17 cellular contexts compared by ENCODE assay signal in the genomic region with DNA sequence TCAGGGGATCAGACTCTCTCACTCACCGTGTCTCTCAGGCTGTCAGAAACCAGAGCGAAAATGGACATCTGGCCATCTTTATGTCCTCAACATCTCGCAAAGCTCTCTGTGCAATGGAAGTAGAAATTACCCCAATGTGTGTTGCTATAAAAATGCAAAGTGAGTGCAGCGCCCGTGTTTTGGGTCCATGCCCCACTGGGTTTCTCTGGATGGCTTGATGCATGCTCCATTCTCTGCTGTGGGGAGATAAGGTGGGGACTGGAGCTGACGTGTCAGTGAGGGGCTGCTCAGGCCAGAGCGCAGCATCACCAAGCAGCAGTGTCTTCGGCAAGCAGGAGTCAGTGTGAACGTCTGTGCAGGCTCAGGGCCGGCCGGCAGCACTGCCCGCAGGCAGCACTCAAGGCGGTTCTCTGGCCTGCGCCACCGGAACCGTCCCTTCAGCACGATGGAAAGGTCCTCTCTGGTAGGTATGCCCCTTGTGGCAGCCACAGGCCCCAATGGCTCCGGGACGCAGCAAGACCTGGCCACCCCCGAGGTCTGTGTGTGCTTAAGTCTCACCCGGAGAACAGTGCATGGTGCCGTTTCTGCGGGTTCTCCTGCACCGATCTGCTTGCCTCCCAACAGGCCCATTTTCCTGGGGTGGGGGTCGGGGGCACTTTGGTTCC. TPM values are rescaled to one million over a fixed set of nuclear protein-coding genes. Genes with fewer than 3 reads are reported as not detected.
A peak's percentile ranks its signal among the peaks of the same experiment; 100 is the strongest.
DNase-seq lines count a peak whose midpoint lies in the region; ATAC-seq and TF ChIP-seq lines count a peak whose summit lies in the region.
"Had no signal": no experiment of that assay in that cellular context is flagged by ENCODE, and none has a peak within 500 bp of the region (broad histone marks: within the 10 kb centered on the region; RNA-seq: fewer than 3 reads in every experiment).

No MANE protein-coding gene starts in this region.

- POLR2A ChIA-PET in CD8-positive, alpha-beta T cell (lab: Charles Lee) = no interaction called here
- POLR2A ChIA-PET in naive thymus-derived CD4-positive, alpha-beta T cell (lab: Charles Lee) = no interaction called here

- peak overlapping the region; percentile 22 for H3K27ac Mint-ChIP-seq in CD8-positive, alpha-beta T cell
- H3K27ac Mint-ChIP-seq in endothelial cell (ENCODE audit: unreplicated experiment) = peak overlapping the region; percentile 22
- H3K27ac Mint-ChIP-seq in naive thymus-derived CD4-positive, alpha-beta T cell = peak overlapping the region in 7 of 9 donors; percentile 21 to 58 (median 30)
- H3K27ac Mint-ChIP-seq: activated CD4-positive, alpha-beta T cell treated with anti-CD3 and anti-CD28 coated beads, Interleukin-2, amount 10 ng/mL, durations not matched to agents 24 days and 14 days had no signal

- H3K36me3 ChIP-seq in CD8-positive, alpha-beta T cell (ENCODE audit: insufficient read depth, low read length) = peaks cover 16% of the 10 kb centered on the region
- no peaks in the 10 kb centered on the region; the same call in 1 of the 2 replicates for H3K36me3 ChIP-seq in H7 (replicated peaks; ENCODE audit: control insufficient read depth, insufficient read depth, low read length)
- H3K36me3 ChIP-seq in naive thymus-derived CD4-positive, alpha-beta T cell (ENCODE audit: control insufficient read depth in 2 of 3, insufficient read depth in 3 of 3, low read length in 3 of 3) = peaks cover 0 to 36% (median 0%) of the 10 kb centered on the region in 3 experiments

- no peak overlapping the region for H3K4me3 Mint-ChIP-seq in CD8-positive, alpha-beta T cell
- no peak overlapping the region for H3K4me3 Mint-ChIP-seq in endothelial cell (ENCODE audit: unreplicated experiment)
- peak overlapping the region in 5 of 10 donors; percentile 17 to 90 (median 27) for H3K4me3 Mint-ChIP-seq in naive thymus-derived CD4-positive, alpha-beta T cell
- H3K4me3 Mint-ChIP-seq: activated CD4-positive, alpha-beta T cell treated with anti-CD3 and anti-CD28 coated beads, Interleukin-2, amount 10 ng/mL, durations not matched to agents 24 days and 14 days had no signal

- peaks cover 7% of the 10 kb centered on the region for H3K27me3 Mint-ChIP-seq in CD8-positive, alpha-beta T cell (ENCODE audit: low read depth)
- peaks cover 21% of the 10 kb centered on the region for H3K27me3 Mint-ChIP-seq in endothelial cell (ENCODE audit: unreplicated experiment)
- peaks cover 2 to 29% (median 5%) of the 10 kb centered on the region in 5 donors for H3K27me3 Mint-ChIP-seq in naive thymus-derived CD4-positive, alpha-beta T cell

- H3K36me3 Mint-ChIP-seq in CD8-positive, alpha-beta T cell = peaks cover 49% of the 10 kb centered on the region
- peaks cover 37% of the 10 kb centered on the region for H3K36me3 Mint-ChIP-seq in endothelial cell (ENCODE audit: low read depth, unreplicated experiment)
- H3K36me3 Mint-ChIP-seq in naive thymus-derived CD4-positive, alpha-beta T cell = peaks cover 0 to 30% (median 5%) of the 10 kb centered on the region in 5 donors

- no peak overlapping the region for H3K27ac ChIP-seq in CD8-positive, alpha-beta T cell (ENCODE audit: low read depth, low read length)
- H3K27ac ChIP-seq in naive thymus-derived CD4-positive, alpha-beta T cell (ENCODE audit: low read depth, low read length) = no peak overlapping the region
- H3K27ac ChIP-seq: sigmoid colon, tibial artery had no signal

- no peak for DNase-seq in CD8-positive, alpha-beta T cell
- DNase-seq in H7 (peak; percentile 87), endothelial cell (ENCODE audit: low spot score) (no peak), 8988T (no peak), NCI-H1092 treated with DMSO at 0.1 percent for 48 hours (lab: John Stamatoyannopoulos, UW) (no peak)
- no peak for DNase-seq in naive thymus-derived CD4-positive, alpha-beta T cell
- DNase-seq in stimulated activated CD4-positive, alpha-beta T cell treated with anti-CD3 and anti-CD28 coated beads, Interleukin-4, amount 100 ng/mL, for 1 hour = no peak
- DNase-seq: activated CD4-positive, alpha-beta T cell treated with anti-CD3 and anti-CD28 coated beads, Interleukin-2, amount 10 ng/mL, durations not matched to agents 24 days and 14 days; CD4-positive, CD25-positive, alpha-beta regulatory T cell; DMS79 treated with DMSO at 0.1 percent for 48 hours; effector memory CD8-positive, alpha-beta T cell; NCI-H146; sigmoid colon; stimulated activated naive CD8-positive, alpha-beta T cell treated with anti-CD3 and anti-CD28 coated beads, Interleukin-15, Interleukin-2, amounts not matched to agents 100 U/mL and 50 U/mL, for 24 hours; tibial artery had no signal

- H3K9me3 Mint-ChIP-seq in CD8-positive, alpha-beta T cell = no peaks in the 10 kb centered on the region
- H3K9me3 Mint-ChIP-seq in endothelial cell (ENCODE audit: unreplicated experiment) = no peaks in the 10 kb centered on the region
- peaks cover 0 to 2% (median 0%) of the 10 kb centered on the region in 11 donors for H3K9me3 Mint-ChIP-seq in naive thymus-derived CD4-positive, alpha-beta T cell
- H3K9me3 Mint-ChIP-seq: activated CD4-positive, alpha-beta T cell treated with anti-CD3 and anti-CD28 coated beads, Interleukin-2, amount 10 ng/mL, durations not matched to agents 24 days and 14 days; CD4-positive, CD25-positive, alpha-beta regulatory T cell; effector memory CD8-positive, alpha-beta T cell had no signal

- no peak overlapping the region for H3K4me3 ChIP-seq in CD8-positive, alpha-beta T cell (ENCODE audit: low read depth, low read length)
- no peak overlapping the region for H3K4me3 ChIP-seq in H7 (ENCODE audit: insufficient read depth, low read depth, low read length)
- H3K4me3 ChIP-seq in naive thymus-derived CD4-positive, alpha-beta T cell (ENCODE audit: low read length) = no peak overlapping the region
- H3K4me3 ChIP-seq: sigmoid colon, tibial artery had no signal

- peaks cover 19% of the 10 kb centered on the region for H3K4me1 ChIP-seq in CD8-positive, alpha-beta T cell (ENCODE audit: insufficient read depth, low read length)
- H3K4me1 ChIP-seq in naive thymus-derived CD4-positive, alpha-beta T cell (ENCODE audit: control insufficient read depth in 2 of 2, insufficient read depth in 2 of 2, low read length in 2 of 2) = peaks cover 12 to 19% of the 10 kb centered on the region in 2 donors

- peaks cover 12% of the 10 kb centered on the region for H3K4me1 Mint-ChIP-seq in CD8-positive, alpha-beta T cell (ENCODE audit: low read depth)
- H3K4me1 Mint-ChIP-seq in endothelial cell (ENCODE audit: unreplicated experiment) = peaks cover 6% of the 10 kb centered on the region
- peaks cover 6 to 14% (median 9%) of the 10 kb centered on the region in 7 donors for H3K4me1 Mint-ChIP-seq in naive thymus-derived CD4-positive, alpha-beta T cell

- no peak for TF ChIP-seq CTCF in CD8-positive, alpha-beta T cell (IDR thresholded peaks at IDR 0.05)
- no peak for TF ChIP-seq CTCF in endothelial cell (IDR thresholded peaks at IDR 0.05; ENCODE audit: unreplicated experiment)

- CTCF ChIA-PET in CD8-positive, alpha-beta T cell (lab: Charles Lee) = interaction anchor here (0.6 to 2.5 kb wide), 3 partner anchors 11 to 69 kb away, joined by 3 to 13 read pairs (median 12); no protein-coding TSS in a partner anchor
- CTCF ChIA-PET in naive thymus-derived CD4-positive, alpha-beta T cell (lab: Charles Lee) = no interaction called here

- no peak for ATAC-seq in CD8-positive, alpha-beta T cell
- no peak for ATAC-seq in naive thymus-derived CD4-positive, alpha-beta T cell
- no peak for ATAC-seq in HG03175 (IDR thresholded peaks at IDR 0.05; ENCODE audit: unreplicated experiment)
- ATAC-seq: effector memory CD8-positive, alpha-beta T cell; stimulated activated naive CD8-positive, alpha-beta T cell treated with anti-CD3 and anti-CD28 coated beads, Interleukin-15, Interleukin-2, amounts not matched to agents 100 U/mL and 50 U/mL, for 24 hours had no signal

- H3K9me3 ChIP-seq in CD8-positive, alpha-beta T cell (ENCODE audit: low read length) = no peaks in the 10 kb centered on the region
- H3K9me3 ChIP-seq in naive thymus-derived CD4-positive, alpha-beta T cell (ENCODE audit: control insufficient read depth in 2 of 3, low read length in 3 of 3) = no peaks in the 10 kb centered on the region
- H3K9me3 ChIP-seq: sigmoid colon, tibial artery had no signal

- peaks cover 6% of the 10 kb centered on the region for H3K27me3 ChIP-seq in CD8-positive, alpha-beta T cell (ENCODE audit: insufficient read depth, low read length)
- peaks cover 14% of the 10 kb centered on the region for H3K27me3 ChIP-seq in H7 (ENCODE audit: control insufficient read depth, insufficient read depth, low read length)
- H3K27me3 ChIP-seq in naive thymus-derived CD4-positive, alpha-beta T cell (ENCODE audit: control insufficient read depth in 2 of 2, insufficient read depth in 2 of 2, low read length in 2 of 2) = peaks cover 0 to 6% of the 10 kb centered on the region in 2 donors

- intact Hi-C loops in CD8-positive, alpha-beta T cell (cut with DNase I, micrococcal nuclease) = loop anchor here in 1 of 2 experiments (2.0 kb wide), 1 partner anchor 61 kb away; the partner anchor contains the start of gene CRYGN
- intact Hi-C loops in naive thymus-derived CD4-positive, alpha-beta T cell (cut with micrococcal nuclease) = loop anchor here (2.0 to 5.0 kb wide), 3 partner anchors 51 to 253 kb away; no protein-coding TSS in a partner anchor

RNA-seq across cellular contexts. Expression of gene WDR86, which starts 30.2 kb away (rescaled TPM):
- 1 to 10 TPM; 5.7 to 6.5 TPM for total RNA-seq in CD8-positive, alpha-beta T cell
- total RNA-seq in H7 (2014; rRNA removed; shearing (Covaris generic)) = 40.6 and 40.8 TPM in 2 replicates
- total RNA-seq in endothelial cell (ENCODE audit: unreplicated experiment) = 57.0 TPM
- 1 to 10 TPM in 2 of 5 experiments, not detected in 3; 1.6 to 9.7 TPM for total RNA-seq in naive thymus-derived CD4-positive, alpha-beta T cell
- 1 to 10 TPM in 1 of 2 donors, under 1 TPM in 1; 0.24 to 3.1 TPM for polyA plus RNA-seq in naive thymus-derived CD4-positive, alpha-beta T cell
- total RNA-seq: activated CD4-positive, alpha-beta T cell treated with anti-CD3 and anti-CD28 coated beads, Interleukin-2, amount 10 ng/mL, durations not matched to agents 24 days and 14 days; osteocyte had no signal

RNA-seq across cellular contexts. Expression of gene NUB1, which starts 38.1 kb away (rescaled TPM):
- total RNA-seq in CD8-positive, alpha-beta T cell = 10 to 100 TPM; 78.4 to 81.2 TPM
- total RNA-seq in H7 (2014; rRNA removed; shearing (Covaris generic)) = 22.7 and 35.3 TPM in 2 replicates
- total RNA-seq in endothelial cell (ENCODE audit: unreplicated experiment) = 41.5 TPM
- 100 to 1,000 TPM in 2 of 5 experiments, 10 to 100 TPM in 3; 75.1 to 116 (median 82.0) TPM for total RNA-seq in naive thymus-derived CD4-positive, alpha-beta T cell
- polyA plus RNA-seq in naive thymus-derived CD4-positive, alpha-beta T cell = 10 to 100 TPM; 58.1 to 68.6 TPM
